In genomic region chr3:62873672-62874397, GRCh38 we compare ENCODE assay signal across 9 cellular contexts. TPM values are rescaled to one million over a fixed set of nuclear protein-coding genes. Genes with fewer than 3 reads are reported as not detected.
DNase-seq lines count a peak whose midpoint lies in the region; ATAC-seq and TF ChIP-seq lines count a peak whose summit lies in the region.
"Had no signal": no experiment of that assay in that cellular context is flagged by ENCODE, and none has a peak within 500 bp of the region (broad histone marks: within the 10 kb centered on the region; RNA-seq: fewer than 3 reads in every experiment).

No MANE protein-coding gene starts in this region.

- in situ Hi-C loops in astrocyte of the spinal cord (cut with HindIII; ENCODE audit: low sequenced_read_pairs): no loop called here

- TF ChIP-seq EP300 in stomach (IDR thresholded peaks at IDR 0.05): no peak

- H3K4me1 ChIP-seq in stomach: peaks cover 14 to 24% (median 19%) of the 10 kb centered on the region in 4 donors

- TF ChIP-seq CTCF in astrocyte of the spinal cord (IDR thresholded peaks at IDR 0.05; ENCODE audit: low read depth, low read length) (peak; percentile 13), stomach (IDR thresholded peaks at IDR 0.05) (no peak)

- H3K36me3 ChIP-seq in stomach: no peaks in the 10 kb centered on the region

- peak overlapping the region; percentile 4 to 56 (median 37) for H3K27ac ChIP-seq in stomach

- peaks cover 13 to 58% (median 31%) of the 10 kb centered on the region in 3 donors for H3K27me3 ChIP-seq in stomach

- 1 to 3% (median 1%) methylated on average over 8 to 56 of the region's 56 CpGs for WGBS in stomach, 5 donors

- peaks cover 0 to 16% (median 10%) of the 10 kb centered on the region in 4 donors for H3K9me3 ChIP-seq in stomach

- intact Hi-C loops in stomach (cut with DNase I; ENCODE audit: low total_unique reads): no loop called here

- no peak for ATAC-seq in GM21526 (IDR thresholded peaks at IDR 0.05; ENCODE audit: low FRiP score, unreplicated experiment)
- ATAC-seq in HG03457 (IDR thresholded peaks at IDR 0.05; ENCODE audit: unreplicated experiment): no peak

- no peak for TF ChIP-seq POLR2A in stomach (IDR thresholded peaks at IDR 0.05)

- DNase-seq in GM03348 (ENCODE audit: low spot score) (peak; percentile 32), NCI-H1417 treated with DMSO at 0.1 percent for 48 hours (lab: John Stamatoyannopoulos, UW) (peak; percentile 36), astrocyte of the spinal cord (ENCODE audit: low read depth, low spot score) (no peak), inferior parietal cortex (ENCODE audit: extremely low spot score) (peak; percentile 48), stomach (no peak)
- no peak for DNase-seq in stimulated activated naive CD4-positive, alpha-beta T cell (lab: John Stamatoyannopoulos, UW)

- H3K4me3 ChIP-seq in astrocyte of the spinal cord (ENCODE audit: low read depth, low read length): peak overlapping the region; percentile 27
- H3K4me3 ChIP-seq in stomach: peak overlapping the region; percentile 39 to 57 (median 46)

RNA-seq across cellular contexts. Expression of gene CADPS, which starts 1.4 kb away (rescaled TPM):
- total RNA-seq in stomach: 10 to 100 TPM in 2 of 5 donors, 1 to 10 TPM in 2, under 1 TPM in 1; 0.58 to 32.2 (median 8.3) TPM
- 1 to 10 TPM; 1.4 to 4.1 (median 1.7) TPM for polyA plus RNA-seq in stomach
- total RNA-seq: M059J had no signal

Comparison
In these comparisons a context has a peak if more than half of its experiments do, and no peak if none do; other contexts are left out.
1. DNase-seq: peak in GM03348 (single experiment), NCI-H1417 treated with DMSO at 0.1 percent for 48 hours (single experiment) and inferior parietal cortex (single experiment); none in astrocyte of the spinal cord (single experiment), stomach (single experiment) and stimulated activated naive CD4-positive, alpha-beta T cell (0 of 6).